13 cellular contexts compared by ENCODE assay signal in genomic region chr5:175842947-175843793, GRCh38. TPM values are rescaled to one million over a fixed set of nuclear protein-coding genes. Genes with fewer than 3 reads are reported as not detected.
DNase-seq lines count a peak whose midpoint lies in the region; TF ChIP-seq lines count a peak whose summit lies in the region.
"Had no signal": no experiment of that assay in that cellular context is flagged by ENCODE, and none has a peak within 500 bp of the region (broad histone marks: within the 10 kb centered on the region; RNA-seq: fewer than 3 reads in every experiment).

No MANE protein-coding gene starts in this region.

- H3K4me3 ChIP-seq in fibroblast of the aortic adventitia (ENCODE audit: low read depth, low read length) (no peak overlapping the region), testis (no peak overlapping the region), suprapubic skin (no peak overlapping the region)

- TF ChIP-seq CTCF in RWPE1 (conservative IDR thresholded peaks at IDR 0.05; ENCODE audit: low read depth) (no peak), fibroblast of the aortic adventitia (IDR thresholded peaks at IDR 0.05; ENCODE audit: insufficient read depth, low read length) (no peak), testis (IDR thresholded peaks at IDR 0.05) (no peak), suprapubic skin (IDR thresholded peaks at IDR 0.05) (no peak)

- no peaks in the 10 kb centered on the region for H3K9me3 ChIP-seq in testis
- H3K9me3 ChIP-seq in suprapubic skin: no peaks in the 10 kb centered on the region

- CTCF ChIA-PET in RWPE1 (lab: Yijun Ruan, JAX): no interaction called here

- H3K27me3 ChIP-seq in testis (no peaks in the 10 kb centered on the region), suprapubic skin (peaks cover 8% of the 10 kb centered on the region)

- intact Hi-C loops in testis (cut with DNase I; ENCODE audit: low total_unique reads): no loop called here

- H3K27ac ChIP-seq in RWPE1: no peak overlapping the region
- no peak overlapping the region for H3K27ac ChIP-seq in testis
- no peak overlapping the region for H3K27ac ChIP-seq in substantia nigra (ENCODE audit: low read depth, low read length, poor library complexity, severe bottlenecking)
- H3K27ac ChIP-seq in suprapubic skin: no peak overlapping the region
- H3K27ac ChIP-seq: 22Rv1 had no signal

- TF ChIP-seq POLR2A in testis (IDR thresholded peaks at IDR 0.05): no peak
- no peak for TF ChIP-seq POLR2A in suprapubic skin (IDR thresholded peaks at IDR 0.05)

- H3K4me1 ChIP-seq in testis (no peaks in the 10 kb centered on the region), suprapubic skin (no peaks in the 10 kb centered on the region)

- WGBS in testis, 2 donors: 59 to 72% methylated on average over 10 to 13 of the region's 13 CpGs
- 56% methylated on average over 10 of the region's 13 CpGs for WGBS in suprapubic skin

- POLR2A ChIA-PET in RWPE1 (lab: Yijun Ruan, JAX; ENCODE audit: low non-redundant PET): no interaction called here

- TF ChIP-seq EP300 in suprapubic skin (IDR thresholded peaks at IDR 0.05): no peak

- H3K36me3 ChIP-seq in testis (ENCODE audit: low read depth, missing control alignments) (no peaks in the 10 kb centered on the region), suprapubic skin (no peaks in the 10 kb centered on the region)

- DNase-seq in DMS 273 (lab: John Stamatoyannopoulos, UW; ENCODE audit: unreplicated experiment) (peak; percentile 19), DMS 273 treated with DMSO at 0.1 percent for 48 hours (lab: John Stamatoyannopoulos, UW) (no peak), RWPE1 (ENCODE audit: low spot score) (peak; percentile 90), fibroblast of the aortic adventitia (ENCODE audit: low read depth) (peak; percentile 30), testis (peak; percentile 34), hypothalamus (lab: John Stamatoyannopoulos, UW) (no peak), substantia nigra (lab: John Stamatoyannopoulos, UW) (no peak), suprapubic skin (ENCODE audit: low spot score in 2 of 2) (no peak)
- DNase-seq: activated CD4-positive, alpha-beta T cell treated with anti-CD3 and anti-CD28 coated beads, Interleukin-2, amount 10 ng/mL, durations not matched to agents 24 days and 14 days had no signal

RNA-seq across cellular contexts. Expression of gene CPLX2, which starts 28.2 kb away (rescaled TPM):
- not detected in 2 replicates for total RNA-seq in fibroblast of the aortic adventitia (ENCODE audit: low replicate concordance)
- 1 to 10 TPM; 1.7 to 2.4 TPM for total RNA-seq in testis
- polyA plus RNA-seq in testis (ENCODE audit: insufficient read depth, low read depth, low replicate concordance): 2.2 TPM
- not detected for total RNA-seq in suprapubic skin
- total RNA-seq: activated CD4-positive, alpha-beta T cell treated with anti-CD3 and anti-CD28 coated beads, Interleukin-2, amount 10 ng/mL, durations not matched to agents 24 days and 14 days; cardiac septum; sciatic nerve had no signal
- polyA plus RNA-seq: keratinocyte had no signal

Comparison
In these comparisons a context has a peak if more than half of its experiments do, and no peak if none do; other contexts are left out.
1. DNase-seq: peak in DMS 273 (single experiment), RWPE1 (single experiment), fibroblast of the aortic adventitia (single experiment) and testis (single experiment); none in DMS 273 treated with DMSO at 0.1 percent for 48 hours (single experiment), hypothalamus (0 of 51), substantia nigra (0 of 49) and suprapubic skin (0 of 2).